Comparison of ENCODE assay signal across 1 cellular context in genomic region chr7:44240983-44241510, GRCh38.
TF ChIP-seq lines count a peak whose summit lies in the region.

No MANE protein-coding gene starts in this region.

TF ChIP-seq in HepG2, 621 proteins besides CTCF, POLR2A, EP300 and RAD21 (continued from another document and continues in another):
- TF ChIP-seq DMTF1 (CRISPR knock-in tag; IDR thresholded peaks at IDR 0.05) (no peak), MYPOP (CRISPR knock-in tag; IDR thresholded peaks at IDR 0.05) (no peak), ZMYM4 (CRISPR knock-in tag; IDR thresholded peaks at IDR 0.05) (no peak), CCAR2 (optimal IDR thresholded peaks at IDR 0.05; ENCODE audit: low read depth, low read length) (no peak), TFE3 (CRISPR knock-in tag; IDR thresholded peaks at IDR 0.05) (0 out of 2 replicates have a peak, but pooled peaks have one; percentile 28), MEIS2 (CRISPR knock-in tag; IDR thresholded peaks at IDR 0.05) (no peak), IRF1 (CRISPR knock-in tag; IDR thresholded peaks at IDR 0.05; ENCODE audit: low read depth) (no peak), ZNF577 (CRISPR knock-in tag; IDR thresholded peaks at IDR 0.05; ENCODE audit: borderline replicate concordance, low read depth) (no peak), GTF2F1 (IDR thresholded peaks at IDR 0.05; ENCODE audit: low read length) (no peak), ZNF557 (CRISPR knock-in tag; IDR thresholded peaks at IDR 0.05) (no peak), ZNF256 (CRISPR knock-in tag; conservative IDR thresholded peaks at IDR 0.05) (0 out of 2 replicates have a peak, but pooled peaks have one; percentile 23), ZZZ3 (CRISPR knock-in tag; IDR thresholded peaks at IDR 0.05; ENCODE audit: borderline replicate concordance) (no peak), PRDM10 (CRISPR knock-in tag; IDR thresholded peaks at IDR 0.05; ENCODE audit: low read depth) (no peak), PAWR (CRISPR knock-in tag; IDR thresholded peaks at IDR 0.05; ENCODE audit: borderline replicate concordance) (no peak), FOXA1 (IDR thresholded peaks at IDR 0.05) (no peak), FOXA1 (CRISPR knock-in tag; IDR thresholded peaks at IDR 0.05) (no peak), ZNF451 (CRISPR knock-in tag; IDR thresholded peaks at IDR 0.05) (no peak), JARID2 (CRISPR knock-in tag; IDR thresholded peaks at IDR 0.05; ENCODE audit: insufficient replicate concordance) (no peak), ZSCAN21 (CRISPR knock-in tag; IDR thresholded peaks at IDR 0.05; ENCODE audit: borderline replicate concordance) (no peak), YEATS4 (CRISPR knock-in tag; IDR thresholded peaks at IDR 0.05; ENCODE audit: borderline replicate concordance) (no peak), ZBTB40 (IDR thresholded peaks at IDR 0.05) (no peak), ZBTB40 (CRISPR knock-in tag; IDR thresholded peaks at IDR 0.05) (no peak), ZNF484 (CRISPR knock-in tag; IDR thresholded peaks at IDR 0.05; ENCODE audit: borderline replicate concordance, low read depth) (no peak), SMYD3 (CRISPR knock-in tag; IDR thresholded peaks at IDR 0.05) (no peak), ZNF704 (CRISPR knock-in tag; IDR thresholded peaks at IDR 0.05; ENCODE audit: borderline replicate concordance) (no peak), ZNF468 (CRISPR knock-in tag; IDR thresholded peaks at IDR 0.05) (no peak), FOSL1 (CRISPR knock-in tag; IDR thresholded peaks at IDR 0.05; ENCODE audit: borderline replicate concordance) (no peak), PPARG (CRISPR knock-in tag; conservative IDR thresholded peaks at IDR 0.05) (no peak), CSRNP1 (CRISPR knock-in tag; IDR thresholded peaks at IDR 0.05) (no peak), ZNF710 (CRISPR knock-in tag; IDR thresholded peaks at IDR 0.05; ENCODE audit: borderline replicate concordance) (no peak), MYC (CRISPR knock-in tag; IDR thresholded peaks at IDR 0.05; ENCODE audit: borderline replicate concordance) (no peak), ATF5 (CRISPR knock-in tag; IDR thresholded peaks at IDR 0.05; ENCODE audit: low read depth) (no peak)
